8 cellular contexts compared by ENCODE assay signal in genomic region chr5:139689631-139690384, GRCh38. TPM values are rescaled to one million over a fixed set of nuclear protein-coding genes. Genes with fewer than 3 reads are reported as not detected.
DNase-seq lines count a peak whose midpoint lies in the region; ATAC-seq and TF ChIP-seq lines count a peak whose summit lies in the region.

No MANE protein-coding gene starts in this region.

- intact Hi-C loops in colonic mucosa (cut with DNase I): loop anchor here (2.0 to 5.0 kb wide), 2 partner anchors 55 to 77 kb away; no protein-coding TSS in a partner anchor

- no peak overlapping the region for H3K4me3 ChIP-seq in colonic mucosa

- H3K4me1 Mint-ChIP-seq in mesothelial cell of epicardium: peaks cover 25% of the 10 kb centered on the region
- H3K4me1 Mint-ChIP-seq in T-helper 2 cell treated with Interferon-gamma antibody and Interleukin-4, amounts not matched to agents 5 μg/mL and 100 μg/mL, for 36 hours (ENCODE audit: low read depth): no peaks in the 10 kb centered on the region

- H3K36me3 ChIP-seq in colonic mucosa: no peaks in the 10 kb centered on the region

- no peaks in the 10 kb centered on the region for H3K36me3 Mint-ChIP-seq in mesothelial cell of epicardium
- H3K36me3 Mint-ChIP-seq in T-helper 2 cell treated with Interferon-gamma antibody and Interleukin-4, amounts not matched to agents 5 μg/mL and 100 μg/mL, for 36 hours (ENCODE audit: low read depth): no peaks in the 10 kb centered on the region

- CTCF ChIA-PET in HEK293T (lab: Yijun Ruan, JAX): interaction anchor here (0.6 to 1.4 kb wide), 6 partner anchors 8 to 58 kb away, joined by 3 to 8 read pairs (median 4); no protein-coding TSS in a partner anchor

- DNase-seq in DMS 273 (lab: John Stamatoyannopoulos, UW; ENCODE audit: unreplicated experiment): peak; percentile 73
- no peak for DNase-seq in DMS 273 treated with DMSO at 0.1 percent for 48 hours (lab: John Stamatoyannopoulos, UW)
- DNase-seq in NAMALWA (ENCODE audit: low spot score): peak; percentile 71
- DNase-seq in colonic mucosa: peak; percentile 57
- DNase-seq in mesothelial cell of epicardium (ENCODE audit: low spot score in 2 of 2, unreplicated experiment in 2 of 2): no peak
- no peak for DNase-seq in HEK293T (ENCODE audit: extremely low spot score)
- no peak for DNase-seq in T-helper 2 cell treated with Interferon-gamma antibody and Interleukin-4, amounts not matched to agents 5 μg/mL and 100 μg/mL, for 36 hours (ENCODE audit: low spot score)

- peak overlapping the region; percentile 59 for H3K27ac Mint-ChIP-seq in mesothelial cell of epicardium
- no peak overlapping the region for H3K27ac Mint-ChIP-seq in T-helper 2 cell treated with Interferon-gamma antibody and Interleukin-4, amounts not matched to agents 5 μg/mL and 100 μg/mL, for 36 hours

- H3K4me1 ChIP-seq in colonic mucosa: peaks cover 8% of the 10 kb centered on the region

- no peaks in the 10 kb centered on the region for H3K27me3 Mint-ChIP-seq in mesothelial cell of epicardium (ENCODE audit: low read depth)
- H3K27me3 Mint-ChIP-seq in T-helper 2 cell treated with Interferon-gamma antibody and Interleukin-4, amounts not matched to agents 5 μg/mL and 100 μg/mL, for 36 hours (ENCODE audit: low read depth): peaks cover 15% of the 10 kb centered on the region

- TF ChIP-seq CTCF in colonic mucosa (IDR thresholded peaks at IDR 0.05) (peak; percentile 43), mesothelial cell of epicardium (IDR thresholded peaks at IDR 0.05; ENCODE audit: unreplicated experiment) (no peak)

- H3K9me3 Mint-ChIP-seq in mesothelial cell of epicardium: no peaks in the 10 kb centered on the region
- no peaks in the 10 kb centered on the region for H3K9me3 Mint-ChIP-seq in T-helper 2 cell treated with Interferon-gamma antibody and Interleukin-4, amounts not matched to agents 5 μg/mL and 100 μg/mL, for 36 hours

- POLR2A ChIA-PET in HEK293T (lab: Yijun Ruan, JAX): interaction anchor here (0.8 kb wide), 1 partner anchor 20 kb away, joined by 4 read pairs; no protein-coding TSS in a partner anchor

- no peaks in the 10 kb centered on the region for H3K9me3 ChIP-seq in colonic mucosa

- H3K27ac ChIP-seq in colonic mucosa: no peak overlapping the region

- H3K4me3 Mint-ChIP-seq in mesothelial cell of epicardium: peak overlapping the region; percentile 31
- H3K4me3 Mint-ChIP-seq in T-helper 2 cell treated with Interferon-gamma antibody and Interleukin-4, amounts not matched to agents 5 μg/mL and 100 μg/mL, for 36 hours: no peak overlapping the region

- no peak for ATAC-seq in GM18498 (IDR thresholded peaks at IDR 0.05; ENCODE audit: unreplicated experiment)

- peak overlapping the region; percentile 48 to 53 for H3K9ac ChIP-seq in colonic mucosa (ENCODE audit: low read depth in 2 of 2, low read length in 2 of 2)

- H3K27me3 ChIP-seq in colonic mucosa: no peaks in the 10 kb centered on the region

TF ChIP-seq in HEK293T, 16 proteins besides CTCF, POLR2A, EP300 and RAD21:
- TF ChIP-seq NFRKB (IDR thresholded peaks at IDR 0.05): no peak
- no peak for TF ChIP-seq L3MBTL2 (conservative IDR thresholded peaks at IDR 0.05)
- no peak for TF ChIP-seq FOXA1 (IDR thresholded peaks at IDR 0.05)
- no peak for TF ChIP-seq FOXK2 (IDR thresholded peaks at IDR 0.05)
- TF ChIP-seq TARDBP (IDR thresholded peaks at IDR 0.05): no peak
- TF ChIP-seq LEF1 (IDR thresholded peaks at IDR 0.05; ENCODE audit: borderline replicate concordance): no peak
- TF ChIP-seq SUZ12 (IDR thresholded peaks at IDR 0.05): no peak
- TF ChIP-seq HDGF (IDR thresholded peaks at IDR 0.05; ENCODE audit: borderline replicate concordance): no peak

RNA-seq across cellular contexts. Expression of gene CXXC5, which starts 41.7 kb away (rescaled TPM):
- total RNA-seq in colonic mucosa: 10 to 100 TPM; 32.3 to 40.4 TPM
- total RNA-seq in mesothelial cell of epicardium: 35.7 to 38.3 TPM (median 37.4 TPM) in 3 replicates

Comparison
In these comparisons a context has a peak if more than half of its experiments do, and no peak if none do; other contexts are left out.
1. DNase-seq: peak in DMS 273 (single experiment), NAMALWA (single experiment) and colonic mucosa (single experiment); none in DMS 273 treated with DMSO at 0.1 percent for 48 hours (single experiment), mesothelial cell of epicardium (0 of 2), HEK293T (single experiment) and T-helper 2 cell treated with Interferon-gamma antibody and Interleukin-4, amounts not matched to agents 5 μg/mL and 100 μg/mL, for 36 hours (single experiment).